Comparison of ENCODE assay signal across 8 cellular contexts in genomic region chr2:141534671-141535359, GRCh38.
DNase-seq lines count a peak whose midpoint lies in the region; ATAC-seq lines count a peak whose summit lies in the region.
"Had no signal": no experiment of that assay in that cellular context is flagged by ENCODE, and none has a peak within 500 bp of the region (broad histone marks: within the 10 kb centered on the region; RNA-seq: fewer than 3 reads in every experiment).

No MANE protein-coding gene starts in this region.

- peak; percentile 55 for ATAC-seq in GM19372 (IDR thresholded peaks at IDR 0.05; ENCODE audit: low read depth, unreplicated experiment)
- ATAC-seq in HG02981 (IDR thresholded peaks at IDR 0.05; ENCODE audit: unreplicated experiment) = peak; percentile 81

- DNase-seq in NOMO-1 treated with dmso at 0.1 percent for 144 hours (lab: John Stamatoyannopoulos, UW; ENCODE audit: unreplicated experiment) = peak; percentile 31
- peak; percentile 87 for DNase-seq in pons (ENCODE audit: low spot score)
- DNase-seq in GF-D8 (lab: John Stamatoyannopoulos, UW) = no peak
- no peak for DNase-seq in HuH-7.5 (ENCODE audit: low spot score)
- DNase-seq in activated CD4-positive, alpha-beta T cell treated with anti-CD3 and anti-CD28 coated beads for 48 hours = no peak
- DNase-seq: NCI-H1930 had no signal

Comparison
In these comparisons a context has a peak if more than half of its experiments do, and no peak if none do; other contexts are left out.
1. DNase-seq: peak in NOMO-1 treated with dmso at 0.1 percent for 144 hours (single experiment) and pons (single experiment); none in GF-D8 (single experiment), HuH-7.5 (single experiment) and activated CD4-positive, alpha-beta T cell treated with anti-CD3 and anti-CD28 coated beads for 48 hours (single experiment).